Comparison of ENCODE assay signal across 36 cellular contexts in the genomic region with DNA sequence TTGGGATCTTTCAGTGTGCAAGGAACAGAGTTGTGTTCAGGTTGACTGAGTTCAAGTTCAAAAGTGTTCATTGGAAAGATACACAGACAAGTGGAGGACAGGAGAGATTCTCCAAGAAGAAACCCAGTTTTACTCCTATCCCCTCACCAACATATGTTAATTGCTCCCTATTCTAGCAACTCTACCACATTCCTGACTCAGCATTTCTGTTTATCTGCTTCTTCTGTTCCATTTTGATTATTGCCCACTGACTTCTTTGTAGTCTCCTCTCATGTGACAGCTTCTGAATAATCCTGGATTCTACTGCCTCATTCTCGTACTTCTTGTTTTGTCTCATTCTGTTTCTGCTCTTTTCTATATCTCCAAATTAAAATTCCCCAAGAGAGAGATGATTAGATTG. TPM values are rescaled to one million over a fixed set of nuclear protein-coding genes. Genes with fewer than 3 reads are reported as not detected.
"Had no signal": no experiment of that assay in that cellular context is flagged by ENCODE, and none has a peak within 500 bp of the region (broad histone marks: within the 10 kb centered on the region; RNA-seq: fewer than 3 reads in every experiment).

No MANE protein-coding gene starts in this region.

- FAIRE-seq: pancreas had no signal

- H3K27me3 ChIP-seq: neutrophil, spleen, suprapubic skin, testis, tibial artery, transverse colon, upper lobe of right lung, uterus had no signal

- H3K27ac ChIP-seq: neutrophil, pancreas, psoas muscle, skin epidermis, spleen, suprapubic skin, testis, tibial artery, transverse colon, upper lobe of right lung, uterus had no signal

- H3K4me1 Mint-ChIP-seq: naive thymus-derived CD8-positive, alpha-beta T cell; nephron progenitor cell; neural crest cell; stimulated activated memory B cell treated with anti-CD40 and anti-IgM and Interleukin-4, amounts not matched to agents 10 μg/mL and 1 μg/mL and 100 μg/mL, for 72 hours; stimulated activated naive CD8-positive, alpha-beta T cell treated with anti-CD3 and anti-CD28 coated beads, Interleukin-15, amount 100 ng/mL, for 72 hours had no signal

- H3K4me3 ChIP-seq: pancreas, psoas muscle, skin epidermis, smooth muscle cell, spleen, suprapubic skin, testis, tibial artery, transverse colon, upper lobe of right lung, uterus had no signal

- H3K9me3 Mint-ChIP-seq: natural killer cell treated with Interleukin-12 subunit alpha and Interleukin-12 subunit beta and Interleukin-15 and Interleukin-18, amount 100 ng/mL, for 72 hours; type B pancreatic cell had no signal

- H3K27me3 Mint-ChIP-seq: naive thymus-derived CD8-positive, alpha-beta T cell; stimulated activated memory B cell treated with anti-CD40 and anti-IgM and Interleukin-4, amounts not matched to agents 10 μg/mL and 1 μg/mL and 100 μg/mL, for 72 hours; stimulated activated naive CD8-positive, alpha-beta T cell treated with anti-CD3 and anti-CD28 coated beads, Interleukin-15, amount 100 ng/mL, for 72 hours; type B pancreatic cell had no signal

- DNase-seq: naive thymus-derived CD8-positive, alpha-beta T cell; nephron progenitor cell; nucleus accumbens; pancreas; psoas muscle; right cardiac atrium; spleen; stimulated activated CD4-positive, alpha-beta T cell treated with anti-CD3 and anti-CD28 coated beads, Interleukin-12 subunit alpha, Interleukin-12 subunit beta, amount 100 ng/mL, for 4 hours; stimulated activated CD4-positive, alpha-beta T cell treated with anti-CD3 and anti-CD28 coated beads, Interleukin-1b, Interleukin-23, amount 100 ng/mL, for 48 hours; stimulated activated CD4-positive, alpha-beta T cell treated with anti-CD3 and anti-CD28 coated beads, Interleukin-4, amount 100 ng/mL, for 1 hour; stimulated activated CD4-positive, alpha-beta T cell treated with anti-CD3 and anti-CD28 coated beads, Interleukin-4, amount 100 ng/mL, for 4 hours; stimulated activated CD8-positive, alpha-beta memory T cell treated with anti-CD3 and anti-CD28 coated beads, Interleukin-4, amount 100 ng/mL, for 48 hours; stimulated activated naive CD4-positive, alpha-beta T cell; stimulated activated naive CD8-positive, alpha-beta T cell treated with anti-CD3 and anti-CD28 coated beads, Interleukin-15, amount 100 ng/mL, for 72 hours; stimulated activated naive CD8-positive, alpha-beta T cell treated with anti-CD3 and anti-CD28 coated beads, Interleukin-15, Interleukin-2, amounts not matched to agents 100 U/mL and 50 U/mL, for 24 hours; substantia nigra; testis; tibial artery; transverse colon; upper lobe of right lung; uterus had no signal

- ATAC-seq: naive thymus-derived CD8-positive, alpha-beta T cell; natural killer cell treated with Interleukin-12 subunit alpha and Interleukin-12 subunit beta and Interleukin-15 and Interleukin-18, amount 100 ng/mL, for 72 hours; pancreas; psoas muscle; right cardiac atrium; sciatic nerve; stimulated activated memory B cell treated with anti-CD40 and anti-IgM and Interleukin-4, amounts not matched to agents 10 μg/mL and 1 μg/mL and 100 μg/mL, for 72 hours; stimulated activated naive CD8-positive, alpha-beta T cell treated with anti-CD3 and anti-CD28 coated beads, Interleukin-15, amount 100 ng/mL, for 72 hours; stimulated activated naive CD8-positive, alpha-beta T cell treated with anti-CD3 and anti-CD28 coated beads, Interleukin-15, Interleukin-2, amounts not matched to agents 100 U/mL and 50 U/mL, for 24 hours; upper lobe of right lung had no signal

- H3K4me3 Mint-ChIP-seq: naive thymus-derived CD8-positive, alpha-beta T cell; natural killer cell treated with Interleukin-12 subunit alpha and Interleukin-12 subunit beta and Interleukin-15 and Interleukin-18, amount 100 ng/mL, for 72 hours; nephron progenitor cell; neural crest cell; stimulated activated memory B cell treated with anti-CD40 and anti-IgM and Interleukin-4, amounts not matched to agents 10 μg/mL and 1 μg/mL and 100 μg/mL, for 72 hours; stimulated activated naive CD8-positive, alpha-beta T cell treated with anti-CD3 and anti-CD28 coated beads, Interleukin-15, amount 100 ng/mL, for 72 hours; type B pancreatic cell had no signal

- H3K27ac Mint-ChIP-seq: naive thymus-derived CD8-positive, alpha-beta T cell; natural killer cell treated with Interleukin-12 subunit alpha and Interleukin-12 subunit beta and Interleukin-15 and Interleukin-18, amount 100 ng/mL, for 72 hours; nephron progenitor cell; stimulated activated memory B cell treated with anti-CD40 and anti-IgM and Interleukin-4, amounts not matched to agents 10 μg/mL and 1 μg/mL and 100 μg/mL, for 72 hours; stimulated activated naive CD8-positive, alpha-beta T cell treated with anti-CD3 and anti-CD28 coated beads, Interleukin-15, amount 100 ng/mL, for 72 hours; type B pancreatic cell had no signal

- H3K4me2 ChIP-seq: smooth muscle cell had no signal

- H3K36me3 Mint-ChIP-seq: naive thymus-derived CD8-positive, alpha-beta T cell; natural killer cell treated with Interleukin-12 subunit alpha and Interleukin-12 subunit beta and Interleukin-15 and Interleukin-18, amount 100 ng/mL, for 72 hours; stimulated activated memory B cell treated with anti-CD40 and anti-IgM and Interleukin-4, amounts not matched to agents 10 μg/mL and 1 μg/mL and 100 μg/mL, for 72 hours; type B pancreatic cell had no signal

- H3K4me1 ChIP-seq: pancreas, psoas muscle, spleen, suprapubic skin, testis, tibial artery, transverse colon, upper lobe of right lung, uterus had no signal

- H3K9me3 ChIP-seq: neutrophil, pancreas, psoas muscle, suprapubic skin, testis, tibial artery, transverse colon, upper lobe of right lung, uterus had no signal

- H3K36me3 ChIP-seq: neutrophil, pancreas, spleen, suprapubic skin, tibial artery, transverse colon, upper lobe of right lung, uterus had no signal

RNA-seq across cellular contexts. Expression of a gene that starts 15.8 kb away (rescaled TPM):
- total RNA-seq: naive thymus-derived CD8-positive, alpha-beta T cell; natural killer cell treated with Interleukin-12 subunit alpha and Interleukin-12 subunit beta and Interleukin-15 and Interleukin-18, amount 100 ng/mL, for 72 hours; neural crest cell; omental fat pad; osteocyte; pancreas; posterior vena cava; psoas muscle; renal cortical epithelial cell; right cardiac atrium; sciatic nerve; smooth muscle cell; spleen; suprapubic skin; transverse colon; upper lobe of right lung; urinary bladder; uterus had no signal
- polyA plus RNA-seq: naive thymus-derived CD8-positive, alpha-beta T cell; pancreas; psoas muscle; right cardiac atrium; smooth muscle cell; spleen; thymus; urinary bladder had no signal
